ENCODE assay signal across 8 cellular contexts in the genomic region with DNA sequence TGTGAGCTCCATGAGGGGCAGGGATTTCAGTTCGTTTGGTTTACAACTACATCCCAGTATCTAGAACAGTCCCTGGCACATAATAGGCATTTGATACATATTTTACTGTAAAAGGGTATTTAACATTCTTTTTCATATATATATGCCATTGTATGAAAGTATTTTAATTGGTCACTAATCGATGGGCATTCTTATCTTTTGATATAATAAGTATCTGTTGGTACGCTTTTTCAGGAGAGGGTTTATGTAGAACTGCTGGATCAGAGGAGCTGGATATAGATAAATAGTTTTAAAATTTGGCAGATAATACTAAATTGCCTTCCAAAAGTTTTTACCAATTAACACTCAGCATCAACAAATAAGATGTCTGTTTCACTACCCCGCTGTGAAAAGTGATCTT. TPM values are rescaled to one million over a fixed set of nuclear protein-coding genes. Genes with fewer than 3 reads are reported as not detected.
DNase-seq lines count a peak whose midpoint lies in the region; ATAC-seq and TF ChIP-seq lines count a peak whose summit lies in the region.

No MANE protein-coding gene starts in this region.

- H3K9me3 Mint-ChIP-seq in endodermal cell, result peaks cover 12% of the 10 kb centered on the region
- H3K9me3 Mint-ChIP-seq in activated naive CD4-positive, alpha-beta T cell treated with anti-CD3 and anti-CD28 coated beads, Interleukin-2, amount 10 ng/mL, durations not matched to agents 7 days and 5 days, result peaks cover 11% of the 10 kb centered on the region

- H3K27ac Mint-ChIP-seq in endodermal cell, result no peak overlapping the region
- no peak overlapping the region for H3K27ac Mint-ChIP-seq in activated naive CD4-positive, alpha-beta T cell treated with anti-CD3 and anti-CD28 coated beads, Interleukin-2, amount 10 ng/mL, durations not matched to agents 7 days and 5 days

- DNase-seq in AG09309 (ENCODE audit: low read depth) (no peak), MG63 (no peak), endodermal cell (no peak), cortex of kidney (lab: John Stamatoyannopoulos, UW) (no peak), NCI-H748 (lab: John Stamatoyannopoulos, UW; ENCODE audit: unreplicated experiment) (no peak)
- DNase-seq in activated naive CD4-positive, alpha-beta T cell treated with anti-CD3 and anti-CD28 coated beads, Interleukin-2, amount 10 ng/mL, durations not matched to agents 7 days and 5 days, result no peak

- CTCF ChIA-PET in activated naive CD4-positive, alpha-beta T cell treated with anti-CD3 and anti-CD28 coated beads, Interleukin-2, amount 10 ng/mL, durations not matched to agents 7 days and 5 days (lab: Charles Lee), result interaction anchor here (1.2 to 1.5 kb wide), 3 partner anchors 9 to 211 kb away, joined by 3 to 4 read pairs (median 4); a partner anchor contains a TSS

- H3K27me3 ChIP-seq in MG63 (no peaks in the 10 kb centered on the region), endodermal cell (ENCODE audit: control insufficient read depth, insufficient read depth, low read length, poor library complexity, severe bottlenecking) (no peaks in the 10 kb centered on the region), neuron (ENCODE audit: insufficient read depth, low read length) (no peaks in the 10 kb centered on the region)

- WGBS in endodermal cell (ENCODE audit: insufficient coverage in 1 of 2, insufficient read length in 1 of 2), 2 experiments, result 58 to 100% methylated on average over 1 to 4 of the region's 4 CpGs

- H3K9ac ChIP-seq in endodermal cell (ENCODE audit: extremely low read depth, low read length, poor library complexity, severe bottlenecking), result peak overlapping the region; percentile 96

- TF ChIP-seq CTCF in AG09309 (IDR thresholded peaks at IDR 0.05; ENCODE audit: control insufficient read depth, insufficient read depth, low read depth, low read length, missing control alignments) (no peak), endodermal cell (conservative IDR thresholded peaks at IDR 0.05) (no peak)

- H2AFZ ChIP-seq in neuron (ENCODE audit: low read depth, low read length), result peak overlapping the region; percentile 88

- H3K36me3 Mint-ChIP-seq in endodermal cell (ENCODE audit: low read depth), result no peaks in the 10 kb centered on the region
- peaks cover 18% of the 10 kb centered on the region for H3K36me3 Mint-ChIP-seq in activated naive CD4-positive, alpha-beta T cell treated with anti-CD3 and anti-CD28 coated beads, Interleukin-2, amount 10 ng/mL, durations not matched to agents 7 days and 5 days

- H3K4me1 ChIP-seq in endodermal cell (ENCODE audit: control insufficient read depth, insufficient read depth, low read length) (no peaks in the 10 kb centered on the region), neuron (ENCODE audit: insufficient read depth, low read length) (peaks cover 13% of the 10 kb centered on the region)

- H3K4me1 Mint-ChIP-seq in endodermal cell, result peaks cover 4% of the 10 kb centered on the region
- H3K4me1 Mint-ChIP-seq in activated naive CD4-positive, alpha-beta T cell treated with anti-CD3 and anti-CD28 coated beads, Interleukin-2, amount 10 ng/mL, durations not matched to agents 7 days and 5 days, result peaks cover 20% of the 10 kb centered on the region

- no peak overlapping the region for H3K4me3 Mint-ChIP-seq in endodermal cell
- H3K4me3 Mint-ChIP-seq in activated naive CD4-positive, alpha-beta T cell treated with anti-CD3 and anti-CD28 coated beads, Interleukin-2, amount 10 ng/mL, durations not matched to agents 7 days and 5 days, result no peak overlapping the region

- H3K9me3 ChIP-seq in MG63 (no peaks in the 10 kb centered on the region), endodermal cell (ENCODE audit: control insufficient read depth, low read length) (peaks cover 7% of the 10 kb centered on the region), neuron (ENCODE audit: low read length) (no peaks in the 10 kb centered on the region)

- H3K27me3 Mint-ChIP-seq in endodermal cell (ENCODE audit: insufficient read depth), result no peaks in the 10 kb centered on the region
- H3K27me3 Mint-ChIP-seq in activated naive CD4-positive, alpha-beta T cell treated with anti-CD3 and anti-CD28 coated beads, Interleukin-2, amount 10 ng/mL, durations not matched to agents 7 days and 5 days, result no peaks in the 10 kb centered on the region

- peak overlapping the region; percentile 62 for H3K4me3 ChIP-seq in AG09309 (ENCODE audit: control insufficient read depth, low read depth, low read length)
- H3K4me3 ChIP-seq in MG63, result peak overlapping the region; percentile 100
- H3K4me3 ChIP-seq in endodermal cell (ENCODE audit: low read length), result peak overlapping the region; percentile 98
- H3K4me3 ChIP-seq in neuron (ENCODE audit: low read length), result peak overlapping the region; percentile 80

- no peak overlapping the region for H3K27ac ChIP-seq in endodermal cell (ENCODE audit: low read depth, low read length)

- no peak for ATAC-seq in GM19467 (IDR thresholded peaks at IDR 0.05; ENCODE audit: unreplicated experiment)

- peaks cover 35% of the 10 kb centered on the region for H3K36me3 ChIP-seq in MG63
- H3K36me3 ChIP-seq in endodermal cell (ENCODE audit: control insufficient read depth, insufficient read depth, low read length), result peaks cover under 1% of the 10 kb centered on the region
- H3K36me3 ChIP-seq in neuron (ENCODE audit: insufficient read depth, low read length), result peaks cover 5% of the 10 kb centered on the region

RNA-seq across cellular contexts. Expression of a gene that starts 1.0 kb away (rescaled TPM):
- 173 and 262 TPM in 2 replicates for total RNA-seq in MG63 (2014; rRNA removed; shearing (Covaris generic); ENCODE audit: low replicate concordance)
- 10 to 100 TPM; 75.9 to 79.8 TPM for total RNA-seq in endodermal cell
- polyA plus RNA-seq in endodermal cell (2013, experiment 1 of 2), result 116 TPM
- 108 TPM for polyA plus RNA-seq in endodermal cell (2013, experiment 2 of 2)
